Comparison of ENCODE assay signal across 6 cellular contexts in the genomic region with DNA sequence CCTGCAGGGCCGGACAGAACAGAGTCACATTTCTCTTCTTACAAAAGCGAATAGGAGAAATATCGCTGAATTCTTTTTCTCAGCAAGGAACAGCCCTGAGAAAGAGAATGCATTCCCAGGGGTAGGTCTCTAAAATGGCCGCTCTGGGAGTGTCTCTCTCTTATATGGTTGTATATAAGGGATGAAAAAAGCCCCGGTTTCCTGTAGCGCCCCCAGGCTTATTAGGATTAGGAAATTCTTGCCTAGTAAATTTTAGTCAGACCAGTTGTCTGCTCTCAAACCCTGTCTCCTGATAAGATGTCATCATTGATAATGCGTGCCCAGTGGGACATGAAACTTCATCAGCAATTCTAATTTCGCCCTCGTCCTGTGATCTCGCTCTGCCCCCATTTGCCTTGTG. TPM values are rescaled to one million over a fixed set of nuclear protein-coding genes. Genes with fewer than 3 reads are reported as not detected.
DNase-seq lines count a peak whose midpoint lies in the region; ATAC-seq and TF ChIP-seq lines count a peak whose summit lies in the region.
"Not testable (repeated sequence)": the region's sequence is repeated elsewhere in the genome, so short reads cannot be mapped to it uniquely, and the experiment has no call there.

No MANE protein-coding gene starts in this region.

- peaks cover 14% of the 10 kb centered on the region for H3K9me3 Mint-ChIP-seq in GM23338
- H3K9me3 Mint-ChIP-seq in WTC11 = peaks cover 40% of the 10 kb centered on the region

- H3K27me3 ChIP-seq in GM23338 (ENCODE audit: insufficient read depth) = not testable (repeated sequence)

- not testable (repeated sequence) for H3K27ac Mint-ChIP-seq in GM23338, WTC11

- peaks cover 10% of the 10 kb centered on the region for H3K79me2 ChIP-seq in GM23338 (replicated peaks; ENCODE audit: insufficient read depth)

- CTCF ChIA-PET in WTC11 (lab: Charles Lee) = not testable (repeated sequence)

- TF ChIP-seq CTCF in GM23338 (conservative IDR thresholded peaks at IDR 0.05; ENCODE audit: low read depth in 2 of 2); WTC11 (IDR thresholded peaks at IDR 0.05): not testable (repeated sequence)

- not testable (repeated sequence) for ATAC-seq in GM23338, WTC11

- H3K36me3 ChIP-seq in GM23338 (ENCODE audit: insufficient read depth) = not testable (repeated sequence)

- not testable (repeated sequence) for H4K20me1 ChIP-seq in GM23338 (replicated peaks; ENCODE audit: insufficient read depth)

- H3K4me1 Mint-ChIP-seq in GM23338, WTC11: not testable (repeated sequence)

- DNase-seq in DMS53 (lab: John Stamatoyannopoulos, UW) (peak; percentile 34), GM23338 (ENCODE audit: low spot score) (peak; percentile 33), NCI-H748 (lab: John Stamatoyannopoulos, UW; ENCODE audit: unreplicated experiment) (peak; percentile 1), OCI-M1 (lab: John Stamatoyannopoulos, UW) (peak; percentile 57), WTC11 (ENCODE audit: low spot score) (peak; percentile 33), erythroblast (lab: John Stamatoyannopoulos, UW) (peak; percentile 25 to 33)

- H3K4me2 ChIP-seq in GM23338 = not testable (repeated sequence)

- not testable (repeated sequence) for H3K9me2 ChIP-seq in GM23338 (ENCODE audit: insufficient read depth)

- POLR2A ChIA-PET in WTC11 (lab: Charles Lee) = not testable (repeated sequence)

- H3K4me3 Mint-ChIP-seq in GM23338, WTC11: not testable (repeated sequence)

- not testable (repeated sequence) for H3K36me3 Mint-ChIP-seq in GM23338 (ENCODE audit: low read depth)
- H3K36me3 Mint-ChIP-seq in WTC11 = peaks cover 15% of the 10 kb centered on the region

- not testable (repeated sequence) for TF ChIP-seq POLR2A in erythroblast (IDR thresholded peaks at IDR 0.05; ENCODE audit: low read length)

- H3K4me1 ChIP-seq in GM23338 (ENCODE audit: insufficient read depth) = not testable (repeated sequence)

- not testable (repeated sequence) for H3F3A ChIP-seq in GM23338 (replicated peaks; ENCODE audit: low read depth)

- H3K4me3 ChIP-seq in GM23338 = not testable (repeated sequence)

- H2AFZ ChIP-seq in GM23338 = not testable (repeated sequence)

- H3K27ac ChIP-seq in GM23338 (ENCODE audit: low read depth) = not testable (repeated sequence)

- H3K27me3 Mint-ChIP-seq in GM23338 (ENCODE audit: insufficient read depth, low read depth, poor library complexity); WTC11 (ENCODE audit: low read depth): not testable (repeated sequence)

RNA-seq across cellular contexts. Expression of a gene that starts 6.2 kb away (rescaled TPM):
- 83.2 and 90.0 TPM in 2 replicates for total RNA-seq in GM23338 (2014; rRNA removed; shearing (Covaris generic))
- 166 and 173 TPM in 2 replicates for polyA plus RNA-seq in GM23338 (2016; fragmentation: Nextera tagmentation; extraction: Ambion mirVana)
- 130 to 157 TPM (median 136 TPM) in 3 replicates for total RNA-seq in WTC11 (2021)

RNA-seq across cellular contexts. Expression of a gene that starts 11.6 kb away (rescaled TPM):
- 27.8 and 33.2 TPM in 2 replicates for total RNA-seq in GM23338 (2014; rRNA removed; shearing (Covaris generic))
- 23.6 and 31.0 TPM in 2 replicates for polyA plus RNA-seq in GM23338 (2016; fragmentation: Nextera tagmentation; extraction: Ambion mirVana)
- total RNA-seq in WTC11 (2021) = 30.3 to 32.4 TPM (median 30.8 TPM) in 3 replicates

Comparison
In these comparisons a context has a peak if more than half of its experiments do, and no peak if none do; other contexts are left out.
1. DNase-seq: peak in every context shown above with its lines; median percentile 57 in OCI-M1; 34 in DMS53; 33 in GM23338; 33 in WTC11; 29 in erythroblast; 1 in NCI-H748.